ENCODE assay signal across 10 cellular contexts in the genomic region with DNA sequence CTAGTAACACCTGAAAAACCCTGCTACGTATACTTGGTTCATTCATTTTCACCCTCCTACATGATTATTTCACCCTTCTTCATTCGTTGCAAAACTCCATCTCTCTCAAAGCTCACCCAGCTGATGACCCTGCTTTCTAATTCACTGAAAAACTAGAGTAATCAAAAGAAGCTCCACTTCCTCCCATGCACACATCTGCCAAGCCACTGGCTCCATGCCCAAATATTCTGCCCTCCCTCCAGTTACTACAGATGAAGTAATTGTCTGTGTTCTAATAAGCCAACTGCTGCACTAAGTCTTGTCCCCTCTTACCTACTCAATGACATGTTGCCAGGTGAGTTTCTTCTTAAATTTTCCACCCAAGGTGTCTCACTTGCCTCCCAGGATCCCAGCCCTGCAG.
A peak's percentile ranks its signal among the peaks of the same experiment; 100 is the strongest.
DNase-seq lines count a peak whose midpoint lies in the region; ATAC-seq, FAIRE-seq and TF ChIP-seq lines count a peak whose summit lies in the region.
"Had no signal": no experiment of that assay in that cellular context is flagged by ENCODE, and none has a peak within 500 bp of the region (broad histone marks: within the 10 kb centered on the region; RNA-seq: fewer than 3 reads in every experiment).

No MANE protein-coding gene starts in this region.

- H4K8ac ChIP-seq in trophoblast cell (ENCODE audit: low read depth, low read length), result no peak overlapping the region

- no peak for FAIRE-seq in bronchial epithelial cell (lab: Jason Lieb, UNC)

- H2AK5ac ChIP-seq in trophoblast cell (ENCODE audit: low read length), result no peak overlapping the region

- H3K4me1 ChIP-seq in trophoblast cell (ENCODE audit: control insufficient read depth in 1 of 2, insufficient read depth in 2 of 2, low read length in 2 of 2), result no peaks in the 10 kb centered on the region

- no CpG with 5 or more reads among the region's 2 CpGs for WGBS in trophoblast cell (ENCODE audit: extremely low coverage, insufficient coverage, insufficient read length)

- H2BK12ac ChIP-seq in trophoblast cell (ENCODE audit: low read length), result no peak overlapping the region

- no peak overlapping the region for H2AFZ ChIP-seq in trophoblast cell (ENCODE audit: insufficient read depth, low read length, poor library complexity)

- H3K36me3 ChIP-seq in bronchial epithelial cell (ENCODE audit: control insufficient read depth, insufficient read depth, low read length) (no peaks in the 10 kb centered on the region), trophoblast cell (ENCODE audit: control insufficient read depth in 1 of 2, insufficient read depth in 2 of 2, low read length in 2 of 2) (no peaks in the 10 kb centered on the region)

- no peak overlapping the region for H3K23ac ChIP-seq in trophoblast cell (ENCODE audit: low read length)

- H3K4me3 ChIP-seq in bronchial epithelial cell (ENCODE audit: low read depth, low read length), result no peak overlapping the region
- H3K4me3 ChIP-seq in trophoblast cell (ENCODE audit: low read depth, low read length), result no peak overlapping the region

- H3K27ac ChIP-seq in trophoblast cell (ENCODE audit: low read depth, low read length), result no peak overlapping the region

- no peaks in the 10 kb centered on the region for H3K9me3 ChIP-seq in trophoblast cell (ENCODE audit: insufficient read depth, low read depth, low read length)

- no peak overlapping the region for H4K91ac ChIP-seq in trophoblast cell (ENCODE audit: low read depth, low read length)

- H3K79me2 ChIP-seq in trophoblast cell (ENCODE audit: control insufficient read depth, insufficient read depth, low read length, poor library complexity), result no peaks in the 10 kb centered on the region

- no peaks in the 10 kb centered on the region for H3K79me1 ChIP-seq in trophoblast cell (ENCODE audit: low read length)

- H3K27me3 ChIP-seq in bronchial epithelial cell (ENCODE audit: control insufficient read depth, insufficient read depth, low read length), result no peaks in the 10 kb centered on the region
- no peaks in the 10 kb centered on the region for H3K27me3 ChIP-seq in trophoblast cell (ENCODE audit: insufficient read depth, low read length)

- no peak overlapping the region for H4K12ac ChIP-seq in trophoblast cell (ENCODE audit: low read depth, low read length)

- DNase-seq in EL (peak; percentile 61), NCI-H1092 (lab: John Stamatoyannopoulos, UW) (peak; percentile 39), bronchial epithelial cell (ENCODE audit: low read depth) (peak; percentile 22), omental fat pad (ENCODE audit: low spot score) (no peak), T-helper 9 cell (no peak), HuH-7 (ENCODE audit: low spot score) (no peak), trophoblast cell (no peak), NCI-H128 (lab: John Stamatoyannopoulos, UW; ENCODE audit: unreplicated experiment) (no peak)
- DNase-seq: hypothalamus, NCI-H524 treated with DMSO at 0.1 percent for 48 hours had no signal

- H3K4ac ChIP-seq in trophoblast cell (ENCODE audit: low read depth, low read length), result no peak overlapping the region

- TF ChIP-seq CTCF in bronchial epithelial cell (IDR thresholded peaks at IDR 0.05; ENCODE audit: insufficient read depth, low read length, severe bottlenecking) (no peak), omental fat pad (IDR thresholded peaks at IDR 0.05) (no peak)

- peak; percentile 68 for ATAC-seq in omental fat pad (ENCODE audit: low FRiP score)

- no peak overlapping the region for H3K14ac ChIP-seq in trophoblast cell (ENCODE audit: low read length)

- H2BK120ac ChIP-seq in trophoblast cell (ENCODE audit: insufficient read depth, low read length, poor library complexity), result no peak overlapping the region

- H2BK5ac ChIP-seq in trophoblast cell (ENCODE audit: low read depth, low read length, poor library complexity), result no peak overlapping the region

- no peak overlapping the region for H3K9ac ChIP-seq in trophoblast cell (ENCODE audit: low read length)

- no peak overlapping the region for H3K4me2 ChIP-seq in trophoblast cell (ENCODE audit: low read length)

- no peak overlapping the region for H3K18ac ChIP-seq in trophoblast cell (ENCODE audit: low read length)

Comparison
In these comparisons a context has a peak if more than half of its experiments do, and no peak if none do; other contexts are left out.
1. DNase-seq: peak in EL (single experiment), NCI-H1092 (single experiment) and bronchial epithelial cell (single experiment); none in omental fat pad (single experiment), T-helper 9 cell (single experiment), HuH-7 (single experiment), trophoblast cell (0 of 2) and NCI-H128 (single experiment).